ENCODE assay signal across 1 cellular context in genomic region chr19:57240311-57241090, GRCh38.
TF ChIP-seq lines count a peak whose summit lies in the region.

TSS of gene ZNF805 (plus strand) at chr19:57240632. CDS start at chr19:57240892, 260 bp downstream.

TF ChIP-seq in HepG2, 621 proteins besides CTCF, POLR2A, EP300 and RAD21 (continued from another document):
- TF ChIP-seq TRAFD1 (CRISPR knock-in tag; IDR thresholded peaks at IDR 0.05; ENCODE audit: borderline replicate concordance) (peak; percentile 89; the same call in 1 of the 2 replicates), GTF3A (CRISPR knock-in tag; conservative IDR thresholded peaks at IDR 0.05) (0 out of 2 replicates have a peak, but pooled peaks have one; percentile 59), SKI (IDR thresholded peaks at IDR 0.05; ENCODE audit: partially characterized antibody) (no peak), HIVEP1 (CRISPR knock-in tag; IDR thresholded peaks at IDR 0.05) (peak; percentile 86; the same call in 1 of the 2 replicates), ZSCAN20 (CRISPR knock-in tag; IDR thresholded peaks at IDR 0.05; ENCODE audit: borderline replicate concordance) (no peak), ZNF451 (CRISPR knock-in tag; IDR thresholded peaks at IDR 0.05) (no peak)
